ENCODE assay signal across 1 cellular context in the genomic region with DNA sequence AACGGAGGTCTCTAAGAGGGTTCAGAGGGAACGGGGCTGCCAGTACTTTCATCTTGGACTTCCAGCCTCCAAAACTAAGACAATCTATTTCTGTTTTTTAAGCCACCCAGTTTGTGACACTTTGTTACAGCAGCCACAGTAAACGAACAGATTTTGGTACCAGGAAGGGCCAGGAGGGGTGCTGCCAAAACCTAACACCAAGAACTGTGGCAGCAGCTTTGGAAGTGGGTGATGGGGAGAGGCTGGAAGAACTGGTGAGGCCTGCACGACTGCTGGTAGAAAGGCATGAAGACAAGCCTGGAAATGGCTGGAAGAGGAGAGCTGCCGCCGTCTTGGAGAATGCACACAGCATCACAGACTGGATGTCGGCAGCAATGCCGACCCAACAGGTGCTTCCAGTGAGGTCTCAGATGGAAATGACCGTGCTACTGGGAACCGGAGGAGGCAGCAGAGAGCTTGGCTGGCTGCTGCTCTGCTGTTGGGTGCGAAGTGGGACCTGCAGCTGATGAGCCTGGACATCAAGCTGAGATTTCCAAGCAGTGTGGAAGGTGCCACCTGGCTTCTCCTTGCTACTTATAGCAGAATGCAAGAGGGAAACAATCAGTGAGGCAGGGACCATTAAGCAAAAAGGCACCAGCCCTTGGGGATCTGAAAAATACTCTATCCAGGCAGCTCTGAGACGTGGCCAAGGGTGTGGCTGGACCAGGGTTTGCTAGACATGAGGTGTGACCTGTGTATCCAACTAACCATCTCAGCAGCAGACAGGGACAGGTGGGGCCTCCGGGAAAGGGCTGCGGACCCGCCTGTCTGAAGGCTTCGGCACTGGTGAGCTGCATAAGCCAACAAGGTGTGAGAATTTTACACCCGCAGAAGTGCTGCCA.
TF ChIP-seq lines count a peak whose summit lies in the region.

No MANE protein-coding gene starts in this region.

TF ChIP-seq in SK-N-SH, 30 proteins besides CTCF, POLR2A, EP300 and RAD21 (continued from another document):
- no peak for TF ChIP-seq MXI1 (IDR thresholded peaks at IDR 0.05; ENCODE audit: low read depth, low read length)
- TF ChIP-seq TCF12 (IDR thresholded peaks at IDR 0.05), result no peak
- TF ChIP-seq NRF1 (IDR thresholded peaks at IDR 0.05; ENCODE audit: low read depth, low read length), result no peak
- TF ChIP-seq TAF1 (IDR thresholded peaks at IDR 0.05; ENCODE audit: borderline replicate concordance, low read depth, low read length), result no peak
- TF ChIP-seq EZH2phosphoT487 (IDR thresholded peaks at IDR 0.05; ENCODE audit: borderline replicate concordance, low read depth), result no peak
- TF ChIP-seq USF2 (IDR thresholded peaks at IDR 0.05; ENCODE audit: borderline replicate concordance, low read depth, low read length), result no peak
- TF ChIP-seq, protein P1, sequence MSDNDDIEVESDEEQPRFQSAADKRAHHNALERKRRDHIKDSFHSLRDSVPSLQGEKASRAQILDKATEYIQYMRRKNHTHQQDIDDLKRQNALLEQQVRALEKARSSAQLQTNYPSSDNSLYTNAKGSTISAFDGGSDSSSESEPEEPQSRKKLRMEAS (IDR thresholded peaks at IDR 0.05; ENCODE audit: low read depth), result no peak
- TF ChIP-seq SIN3A (IDR thresholded peaks at IDR 0.05; ENCODE audit: borderline replicate concordance, low read depth, low read length), result no peak
- no peak for TF ChIP-seq NFIC (IDR thresholded peaks at IDR 0.05; ENCODE audit: borderline replicate concordance)
- no peak for TF ChIP-seq ELF1 (IDR thresholded peaks at IDR 0.05)
- no peak for TF ChIP-seq IRF3 (IDR thresholded peaks at IDR 0.05; ENCODE audit: low read depth, low read length)
- no peak for TF ChIP-seq RCOR1 (IDR thresholded peaks at IDR 0.05; ENCODE audit: low read length)
- TF ChIP-seq REST (IDR thresholded peaks at IDR 0.05; ENCODE audit: low read depth, low read length), result no peak
- no peak for TF ChIP-seq GABPA (IDR thresholded peaks at IDR 0.05; ENCODE audit: low read depth)
